ENCODE assay signal across 8 cellular contexts in the genomic region with DNA sequence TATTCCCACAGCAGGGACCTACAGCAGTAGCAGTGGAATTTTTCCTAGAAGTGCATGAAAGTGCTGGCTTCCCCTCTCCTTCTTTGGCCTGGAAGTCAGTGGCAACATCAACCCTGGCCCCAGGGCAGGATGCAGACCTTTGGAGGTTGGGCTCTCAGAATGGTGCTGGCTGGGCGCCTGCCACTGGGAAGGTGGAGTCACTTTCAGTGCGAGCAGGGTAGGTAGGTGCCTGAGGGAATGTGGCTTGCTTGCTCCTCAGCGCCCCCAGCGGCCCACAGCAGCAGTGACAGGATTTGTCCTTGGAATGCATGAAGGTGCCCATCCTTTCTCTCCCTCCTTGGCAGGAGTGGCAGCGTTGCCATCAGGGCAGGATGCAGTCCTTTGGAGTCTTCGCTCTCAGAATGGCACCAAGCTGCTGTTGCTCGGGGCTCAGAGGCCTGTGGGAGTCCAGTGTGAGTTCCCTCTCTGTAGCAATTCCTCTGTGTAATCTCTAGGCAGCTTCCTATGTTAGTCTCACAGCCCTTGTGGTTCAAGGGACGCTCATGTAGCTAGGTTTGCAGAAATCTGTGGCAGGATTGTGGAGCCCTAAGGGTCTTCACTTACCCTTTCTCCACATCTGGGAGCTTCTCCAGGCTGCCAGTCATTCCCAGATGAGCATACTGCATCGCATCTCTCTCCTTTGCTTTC.
DNase-seq lines count a peak whose midpoint lies in the region; TF ChIP-seq lines count a peak whose summit lies in the region.

No MANE protein-coding gene starts in this region.

- no peak for TF ChIP-seq POLR2A in thyroid gland (IDR thresholded peaks at IDR 0.05)

- intact Hi-C loops in thyroid gland (cut with DNase I): no loop called here

- DNase-seq in EH (ENCODE audit: low read depth) (peak; percentile 43), HFF-Myc (ENCODE audit: extremely low read depth, low read depth) (no peak), OCI-M1 (lab: John Stamatoyannopoulos, UW) (peak; percentile 60), fibroblast of pulmonary artery (ENCODE audit: low read depth) (peak; percentile 7), thyroid gland (peak; percentile 35 to 43), cerebellum (ENCODE audit: low spot score) (no peak)
- DNase-seq in activated CD8-positive, alpha-beta memory T cell treated with anti-CD3 and anti-CD28 coated beads, Interleukin-2, amount 50 U/mL, for 4 hours: no peak
- no peak for DNase-seq in stimulated activated CD4-positive, alpha-beta T cell treated with anti-CD3 and anti-CD28 coated beads, Interleukin-1b, Interleukin-23, amount 100 ng/mL, for 48 hours

- H3K27ac ChIP-seq in thyroid gland: no peak overlapping the region

- no peaks in the 10 kb centered on the region for H3K36me3 ChIP-seq in thyroid gland

- H3K4me3 ChIP-seq in HFF-Myc (replicated peaks; ENCODE audit: low read depth, low read length) (no peak overlapping the region), fibroblast of pulmonary artery (replicated peaks; ENCODE audit: low read depth, low read length) (no peak overlapping the region), thyroid gland (replicated peaks in 1 of 3) (no peak overlapping the region)

- H3K4me1 ChIP-seq in thyroid gland: no peaks in the 10 kb centered on the region

- TF ChIP-seq CTCF in HFF-Myc (IDR thresholded peaks at IDR 0.05; ENCODE audit: low read depth, low read length, missing control alignments) (peak; percentile 72), fibroblast of pulmonary artery (IDR thresholded peaks at IDR 0.05; ENCODE audit: low read length, missing control alignments) (peak; percentile 44), thyroid gland (IDR thresholded peaks at IDR 0.05) (peak in 5 of 6 experiments; percentile 11 to 62 (median 52))

- H3K9me3 ChIP-seq in thyroid gland: no peaks in the 10 kb centered on the region

- H3K27me3 ChIP-seq in thyroid gland: no peaks in the 10 kb centered on the region

- 50 to 77% methylated on average over 5 to 8 of the region's 9 CpGs for WGBS in thyroid gland, 2 donors

Comparison
In these comparisons a context has a peak if more than half of its experiments do, and no peak if none do; other contexts are left out.
1. DNase-seq: peak in EH (single experiment), OCI-M1 (single experiment), fibroblast of pulmonary artery (single experiment) and thyroid gland (2 of 2); none in HFF-Myc (single experiment), activated CD8-positive, alpha-beta memory T cell treated with anti-CD3 and anti-CD28 coated beads, Interleukin-2, amount 50 U/mL, for 4 hours (single experiment), cerebellum (single experiment) and stimulated activated CD4-positive, alpha-beta T cell treated with anti-CD3 and anti-CD28 coated beads, Interleukin-1b, Interleukin-23, amount 100 ng/mL, for 48 hours (single experiment).
2. Peak in every context shown above with its lines, with median percentiles within 50 percentile points of each other: CTCF ChIP-seq.